17 cellular contexts compared by ENCODE assay signal in genomic region chr1:45594412-45594811, GRCh38. TPM values are rescaled to one million over a fixed set of nuclear protein-coding genes. Genes with fewer than 3 reads are reported as not detected.
DNase-seq lines count a peak whose midpoint lies in the region; ATAC-seq, FAIRE-seq and TF ChIP-seq lines count a peak whose summit lies in the region.
"Had no signal": no experiment of that assay in that cellular context is flagged by ENCODE, and none has a peak within 500 bp of the region (broad histone marks: within the 10 kb centered on the region; RNA-seq: fewer than 3 reads in every experiment).

No MANE protein-coding gene starts in this region.

- in situ Hi-C loops in GM12878 (cut with MboI): no loop called here

- TF ChIP-seq EP300 in GM12878 (IDR thresholded peaks at IDR 0.05; ENCODE audit: borderline replicate concordance in 1 of 2, control insufficient read depth in 1 of 2, low read depth in 2 of 2, low read length in 2 of 2): no peak

- H3K27ac Mint-ChIP-seq in activated CD8-positive, alpha-beta T cell treated with anti-CD3 and anti-CD28 coated beads, Interleukin-2, amount 10 ng/mL, durations not matched to agents 7 days and 5 days: peak overlapping the region; percentile 25
- no peak overlapping the region for H3K27ac Mint-ChIP-seq in activated CD8-positive, alpha-beta T cell treated with anti-CD3 and anti-CD28 coated beads for 36 hours
- peak overlapping the region; percentile 13 for H3K27ac Mint-ChIP-seq in CD8-positive, alpha-beta T cell
- peak overlapping the region; percentile 58 for H3K27ac Mint-ChIP-seq in nephron progenitor cell
- H3K27ac Mint-ChIP-seq: HFFc6 had no signal

- no peak overlapping the region for H3K4me3 ChIP-seq in CD8-positive, alpha-beta T cell (ENCODE audit: low read depth, low read length)
- H3K4me3 ChIP-seq in GM12878: no peak overlapping the region
- H3K4me3 ChIP-seq: BLaER1 had no signal

- SMC1A ChIA-PET in GM12878 (lab: Charles Lee; ENCODE audit: uncharacterized antibody, unreplicated experiment): interaction anchor here (1.7 kb wide), 1 partner anchor 11 kb away, joined by 5 read pairs; no protein-coding TSS in a partner anchor

- no peak overlapping the region for H3K4me3 Mint-ChIP-seq in activated CD8-positive, alpha-beta T cell treated with anti-CD3 and anti-CD28 coated beads, Interleukin-2, amount 10 ng/mL, durations not matched to agents 7 days and 5 days
- no peak overlapping the region for H3K4me3 Mint-ChIP-seq in activated CD8-positive, alpha-beta T cell treated with anti-CD3 and anti-CD28 coated beads for 36 hours
- H3K4me3 Mint-ChIP-seq in CD8-positive, alpha-beta T cell: no peak overlapping the region
- H3K4me3 Mint-ChIP-seq in nephron progenitor cell: no peak overlapping the region
- H3K4me3 Mint-ChIP-seq: CD4-positive, CD25-positive, alpha-beta regulatory T cell; HFFc6 had no signal

- no peak overlapping the region for H3K9ac ChIP-seq in GM12878 (ENCODE audit: control insufficient read depth, insufficient read depth, low read length)
- H3K9ac ChIP-seq: BLaER1 had no signal

- POLR2A ChIA-PET in activated CD8-positive, alpha-beta T cell treated with anti-CD3 and anti-CD28 coated beads, Interleukin-2, amount 10 ng/mL, durations not matched to agents 7 days and 5 days (lab: Charles Lee): interaction anchor here (0.6 kb wide), 1 partner anchor 90 kb away, joined by 5 read pairs; no protein-coding TSS in a partner anchor
- POLR2A ChIA-PET in activated CD8-positive, alpha-beta T cell treated with anti-CD3 and anti-CD28 coated beads for 36 hours (lab: Charles Lee): interaction anchor here (0.7 to 2.7 kb wide), 4 partner anchors 8 to 78 kb away, joined by 3 to 15 read pairs (median 4); partner anchors contain the start of gene NASP
- POLR2A ChIA-PET in CD8-positive, alpha-beta T cell (lab: Charles Lee): interaction anchor here (1.2 to 1.6 kb wide), 2 partner anchors 9 to 10 kb away, joined by 4 to 7 read pairs; partner anchors contain the start of gene NASP
- POLR2A ChIA-PET in GM12878 (lab: Charles Lee): interaction anchor here (0.9 kb wide), 1 partner anchor 10 kb away, joined by 4 read pairs; no protein-coding TSS in a partner anchor

- RAD21 ChIA-PET in GM12878 (lab: Charles Lee; ENCODE audit: unreplicated experiment): no interaction called here

- H3K9me3 Mint-ChIP-seq in activated CD8-positive, alpha-beta T cell treated with anti-CD3 and anti-CD28 coated beads, Interleukin-2, amount 10 ng/mL, durations not matched to agents 7 days and 5 days (ENCODE audit: insufficient read depth): no peaks in the 10 kb centered on the region
- H3K9me3 Mint-ChIP-seq in activated CD8-positive, alpha-beta T cell treated with anti-CD3 and anti-CD28 coated beads for 36 hours: no peaks in the 10 kb centered on the region
- H3K9me3 Mint-ChIP-seq in CD8-positive, alpha-beta T cell: no peaks in the 10 kb centered on the region
- H3K9me3 Mint-ChIP-seq in nephron progenitor cell: no peaks in the 10 kb centered on the region
- H3K9me3 Mint-ChIP-seq: CD4-positive, CD25-positive, alpha-beta regulatory T cell; HFFc6 had no signal

- TF ChIP-seq RAD21 in GM12878 (IDR thresholded peaks at IDR 0.05; ENCODE audit: insufficient read depth, low read depth, low read length): no peak

- H4K20me1 ChIP-seq in GM12878 (ENCODE audit: control insufficient read depth, insufficient read depth): no peaks in the 10 kb centered on the region

- peaks cover 10% of the 10 kb centered on the region for H3K36me3 ChIP-seq in CD8-positive, alpha-beta T cell (ENCODE audit: insufficient read depth, low read length)
- peaks cover 9 to 11% of the 10 kb centered on the region in 2 experiments; a peak in 3 of 4 replicates for H3K36me3 ChIP-seq in GM12878 (ENCODE audit: control insufficient read depth in 2 of 2, insufficient read depth in 2 of 2, low read length in 1 of 2)

- no peaks in the 10 kb centered on the region for H3K4me1 ChIP-seq in CD8-positive, alpha-beta T cell (ENCODE audit: insufficient read depth, low read length)
- H3K4me1 ChIP-seq in GM12878 (ENCODE audit: control insufficient read depth, insufficient read depth, low read length): no peaks in the 10 kb centered on the region
- H3K4me1 ChIP-seq: BLaER1 had no signal

- intact Hi-C loops in activated CD8-positive, alpha-beta T cell treated with anti-CD3 and anti-CD28 coated beads for 36 hours (cut with micrococcal nuclease): no loop called here
- intact Hi-C loops in CD8-positive, alpha-beta T cell (cut with DNase I, micrococcal nuclease): no loop called here
- intact Hi-C loops in GM12878 (cut with micrococcal nuclease; ENCODE audit: unreplicated experiment): no loop called here

- 82% methylated on average over 4 of the region's 4 CpGs for WGBS in GM12878 (ENCODE audit: insufficient coverage, insufficient replicate concordance, low lambda C conversion rate, missing lambda C conversion rate)

- H3K27ac ChIP-seq in CD8-positive, alpha-beta T cell (ENCODE audit: low read depth, low read length): no peak overlapping the region
- H3K27ac ChIP-seq in GM12878 (ENCODE audit: control insufficient read depth, insufficient read depth): no peak overlapping the region
- H3K27ac ChIP-seq: BLaER1, HL-60 had no signal

- no peak for ATAC-seq in activated CD8-positive, alpha-beta T cell treated with anti-CD3 and anti-CD28 coated beads, Interleukin-2, amount 10 ng/mL, durations not matched to agents 7 days and 5 days
- no peak for ATAC-seq in activated CD8-positive, alpha-beta T cell treated with anti-CD3 and anti-CD28 coated beads for 36 hours
- no peak for ATAC-seq in CD8-positive, alpha-beta T cell
- ATAC-seq in GM12878: peak; percentile 10; the same call in 1 of the 3 replicates

- peaks cover 51% of the 10 kb centered on the region for H3K79me2 ChIP-seq in GM12878 (ENCODE audit: control insufficient read depth, insufficient read depth, low read length)

- H3K9me3 ChIP-seq in CD8-positive, alpha-beta T cell (ENCODE audit: low read length): no peaks in the 10 kb centered on the region
- H3K9me3 ChIP-seq in GM12878 (replicated peaks; ENCODE audit: control insufficient read depth, insufficient read depth, low read length): no peaks in the 10 kb centered on the region
- H3K9me3 ChIP-seq: BLaER1 had no signal

- H3K36me3 Mint-ChIP-seq in activated CD8-positive, alpha-beta T cell treated with anti-CD3 and anti-CD28 coated beads, Interleukin-2, amount 10 ng/mL, durations not matched to agents 7 days and 5 days (ENCODE audit: low read depth): peaks cover 51% of the 10 kb centered on the region
- peaks cover 50% of the 10 kb centered on the region for H3K36me3 Mint-ChIP-seq in activated CD8-positive, alpha-beta T cell treated with anti-CD3 and anti-CD28 coated beads for 36 hours (ENCODE audit: low read depth)
- peaks cover 54% of the 10 kb centered on the region for H3K36me3 Mint-ChIP-seq in CD8-positive, alpha-beta T cell
- peaks cover 84% of the 10 kb centered on the region for H3K36me3 Mint-ChIP-seq in nephron progenitor cell (ENCODE audit: low read depth)

- no peaks in the 10 kb centered on the region for H3K27me3 ChIP-seq in CD8-positive, alpha-beta T cell (ENCODE audit: insufficient read depth, low read length)
- H3K27me3 ChIP-seq in GM12878 (replicated peaks in 1 of 2; ENCODE audit: control insufficient read depth in 2 of 2, insufficient read depth in 2 of 2, low read length in 1 of 2): no peaks in the 10 kb centered on the region
- H3K27me3 ChIP-seq: BLaER1 had no signal

- no peak for FAIRE-seq in GM12878 (lab: Jason Lieb, UNC)
- FAIRE-seq: GM19239 had no signal

- H3K4me2 ChIP-seq in GM12878 (ENCODE audit: control insufficient read depth, insufficient read depth): no peak overlapping the region
- H3K4me2 ChIP-seq: BLaER1 had no signal

- no peak for TF ChIP-seq POLR2A in GM12878 (IDR thresholded peaks at IDR 0.05; ENCODE audit: low read depth, low read length)

- CTCF ChIA-PET in activated CD8-positive, alpha-beta T cell treated with anti-CD3 and anti-CD28 coated beads, Interleukin-2, amount 10 ng/mL, durations not matched to agents 7 days and 5 days (lab: Charles Lee): no interaction called here
- CTCF ChIA-PET in activated CD8-positive, alpha-beta T cell treated with anti-CD3 and anti-CD28 coated beads for 36 hours (lab: Charles Lee): no interaction called here
- CTCF ChIA-PET in CD8-positive, alpha-beta T cell (lab: Charles Lee): interaction anchor here (0.7 kb wide), 1 partner anchor 72 kb away, joined by 3 read pairs; no protein-coding TSS in a partner anchor
- CTCF ChIA-PET in GM12878 (lab: Yijun Ruan, JAX): interaction anchor here (1.4 kb wide), 1 partner anchor 23 kb away, joined by 4 read pairs; no protein-coding TSS in a partner anchor

- H2AFZ ChIP-seq in GM12878 (ENCODE audit: control insufficient read depth, low read depth, low read length): no peak overlapping the region

- DNase-seq in activated CD8-positive, alpha-beta T cell treated with anti-CD3 and anti-CD28 coated beads, Interleukin-2, amount 10 ng/mL, durations not matched to agents 7 days and 5 days: no peak
- DNase-seq in activated CD8-positive, alpha-beta T cell treated with anti-CD3 and anti-CD28 coated beads for 36 hours: no peak
- no peak for DNase-seq in CD8-positive, alpha-beta T cell
- DNase-seq in GM12878 (ENCODE audit: low read depth, low spot score) (no peak), nephron progenitor cell (no peak), NCI-H526 treated with DMSO at 0.1 percent for 48 hours (lab: John Stamatoyannopoulos, UW) (no peak), GF-D8 (lab: John Stamatoyannopoulos, UW) (no peak)
- DNase-seq: 8988T; AML-193; CD4-positive, CD25-positive, alpha-beta regulatory T cell; DMS79; HCEC 1CT; HFFc6; IMR-90 had no signal

- TF ChIP-seq CTCF in activated CD8-positive, alpha-beta T cell treated with anti-CD3 and anti-CD28 coated beads for 36 hours (IDR thresholded peaks at IDR 0.05): no peak
- TF ChIP-seq CTCF in CD8-positive, alpha-beta T cell (IDR thresholded peaks at IDR 0.05): no peak
- TF ChIP-seq CTCF in GM12878 (IDR thresholded peaks at IDR 0.05 in 2 of 3, conservative IDR thresholded peaks at IDR 0.05 in 1 of 3; ENCODE audit: control insufficient read depth in 2 of 3, extremely low read depth in 1 of 3, insufficient read depth in 1 of 3, low read depth in 3 of 3, low read length in 3 of 3) (no peak), nephron progenitor cell (IDR thresholded peaks at IDR 0.05) (no peak)

- H3K4me1 Mint-ChIP-seq in activated CD8-positive, alpha-beta T cell treated with anti-CD3 and anti-CD28 coated beads, Interleukin-2, amount 10 ng/mL, durations not matched to agents 7 days and 5 days (ENCODE audit: low read depth): peaks cover 15% of the 10 kb centered on the region
- peaks cover 19% of the 10 kb centered on the region for H3K4me1 Mint-ChIP-seq in activated CD8-positive, alpha-beta T cell treated with anti-CD3 and anti-CD28 coated beads for 36 hours (ENCODE audit: low read depth)
- H3K4me1 Mint-ChIP-seq in CD8-positive, alpha-beta T cell (ENCODE audit: low read depth): peaks cover 29% of the 10 kb centered on the region
- peaks cover under 1% of the 10 kb centered on the region for H3K4me1 Mint-ChIP-seq in nephron progenitor cell

- BruUV-seq in GM12878 (replicated peaks; lab: Mats Ljungman, UMichigan): no TSS peak

- no peaks in the 10 kb centered on the region for H3K27me3 Mint-ChIP-seq in activated CD8-positive, alpha-beta T cell treated with anti-CD3 and anti-CD28 coated beads, Interleukin-2, amount 10 ng/mL, durations not matched to agents 7 days and 5 days (ENCODE audit: low read depth)
- H3K27me3 Mint-ChIP-seq in activated CD8-positive, alpha-beta T cell treated with anti-CD3 and anti-CD28 coated beads for 36 hours: no peaks in the 10 kb centered on the region
- no peaks in the 10 kb centered on the region for H3K27me3 Mint-ChIP-seq in CD8-positive, alpha-beta T cell (ENCODE audit: low read depth)
- no peaks in the 10 kb centered on the region for H3K27me3 Mint-ChIP-seq in nephron progenitor cell (ENCODE audit: low read depth, poor library complexity)
- H3K27me3 Mint-ChIP-seq: CD4-positive, CD25-positive, alpha-beta regulatory T cell had no signal

RNA-seq across cellular contexts. Expression of gene NASP, which starts 10.6 kb away (rescaled TPM):
- 100 to 1,000 TPM; 230 to 233 TPM for total RNA-seq in activated CD8-positive, alpha-beta T cell treated with anti-CD3 and anti-CD28 coated beads, Interleukin-2, amount 10 ng/mL, durations not matched to agents 7 days and 5 days
- 100 to 1,000 TPM; 227 to 246 TPM for total RNA-seq in activated CD8-positive, alpha-beta T cell treated with anti-CD3 and anti-CD28 coated beads for 36 hours
- total RNA-seq in CD8-positive, alpha-beta T cell: 100 to 1,000 TPM; 106 to 112 TPM
- 189 and 195 TPM in 2 replicates for total RNA-seq in GM12878 (2013; cell fraction: nucleolus; rRNA removed)
- total RNA-seq in GM12878 (2014; rRNA removed): 177 and 183 TPM in 2 replicates
- 276 and 278 TPM in 2 replicates for total RNA-seq in GM12878 (2014; rRNA removed; fragmentation: Illumina TruSeq; extraction: Trizol)
- total RNA-seq in GM12878 (2021): 180 and 184 TPM in 2 replicates
- polyA plus RNA-seq in GM12878 (2011; ENCODE audit: low read depth): 98.4 TPM
- 187 and 191 TPM in 2 replicates for polyA plus RNA-seq in GM12878 (2011; rRNA removed)
- polyA plus RNA-seq in GM12878 (2011; cell fraction: cytosol; rRNA removed): 127 and 155 TPM in 2 replicates
- 201 and 270 TPM in 2 replicates for polyA plus RNA-seq in GM12878 (2011; cell fraction: nucleus; rRNA removed)
- 117 and 125 TPM in 2 replicates for polyA plus RNA-seq in GM12878 (2012)
- 321 and 355 TPM in 2 replicates for polyA plus RNA-seq in GM12878 (2014; fragmentation: Illumina TruSeq; extraction: Trizol)
- polyA plus RNA-seq in GM12878 (2014; fragmentation: Nextera tagmentation; extraction: Ambion mirVana): 100 to 1,000 TPM; 111 to 175 TPM
- polyA plus RNA-seq in GM12878 (2014; rRNA removed): 195 and 220 TPM in 2 replicates
- 100 to 1,000 TPM; 234 to 238 TPM for polyA plus RNA-seq in GM12878 (2016; fragmentation: Nextera tagmentation; extraction: Ambion mirVana)
- polyA minus RNA-seq in GM12878 (2011; rRNA and poly(A)+ RNA removed): 143 and 157 TPM in 2 replicates
- polyA minus RNA-seq in GM12878 (2011; cell fraction: cytosol; rRNA and poly(A)+ RNA removed): 77.1 and 87.6 TPM in 2 replicates
- polyA minus RNA-seq in GM12878 (2011; cell fraction: nucleus; rRNA and poly(A)+ RNA removed): 68.7 and 103 TPM in 2 replicates

RNA-seq across cellular contexts. Expression of gene CCDC17, which starts 29.4 kb away (rescaled TPM):
- 1 to 10 TPM; 2.5 to 2.6 TPM for total RNA-seq in activated CD8-positive, alpha-beta T cell treated with anti-CD3 and anti-CD28 coated beads, Interleukin-2, amount 10 ng/mL, durations not matched to agents 7 days and 5 days
- 1 to 10 TPM; 1.7 to 1.9 TPM for total RNA-seq in activated CD8-positive, alpha-beta T cell treated with anti-CD3 and anti-CD28 coated beads for 36 hours
- 1 to 10 TPM; 3.8 to 4.5 TPM for total RNA-seq in CD8-positive, alpha-beta T cell
- 11.5 and 12.1 TPM in 2 replicates for total RNA-seq in GM12878 (2013; cell fraction: nucleolus; rRNA removed)
- total RNA-seq in GM12878 (2014; rRNA removed) (1.1 and 1.8 TPM in 2 replicates), GM12878 (2014; rRNA removed; fragmentation: Illumina TruSeq; extraction: Trizol) (0.64 and 0.76 TPM in 2 replicates), GM12878 (2021) (1.7 and 1.9 TPM in 2 replicates)
- polyA plus RNA-seq in GM12878 (2011; ENCODE audit: low read depth): 0.38 TPM
- polyA plus RNA-seq in GM12878 (2011; rRNA removed) (0.46 and 0.87 TPM in 2 replicates), GM12878 (2014; fragmentation: Illumina TruSeq; extraction: Trizol) (0.24 and 0.40 TPM in 2 replicates), GM12878 (2014; fragmentation: Nextera tagmentation; extraction: Ambion mirVana) (under 1 TPM; 0.15 to 0.32 TPM), GM12878 (2014; rRNA removed) (1.2 and 1.6 TPM in 2 replicates), GM12878 (2016; fragmentation: Nextera tagmentation; extraction: Ambion mirVana) (under 1 TPM; 0.16 to 0.62 TPM)
- 0.75 and 1.0 TPM in 2 replicates for polyA plus RNA-seq in GM12878 (2011; cell fraction: cytosol; rRNA removed)
- 7.8 and 9.1 TPM in 2 replicates for polyA plus RNA-seq in GM12878 (2011; cell fraction: nucleus; rRNA removed)
- polyA plus RNA-seq in GM12878 (2012): 0.62 and 0.67 TPM in 2 replicates
- 2.0 and 3.1 TPM in 2 replicates for polyA minus RNA-seq in GM12878 (2011; rRNA and poly(A)+ RNA removed)
- polyA minus RNA-seq in GM12878 (2011; cell fraction: cytosol; rRNA and poly(A)+ RNA removed): not detected in 2 replicates
- 2.9 and 6.4 TPM in 2 replicates for polyA minus RNA-seq in GM12878 (2011; cell fraction: nucleus; rRNA and poly(A)+ RNA removed)

RNA-seq across cellular contexts. Expression of gene AKR1A1, which starts 43.8 kb away (rescaled TPM):
- total RNA-seq in activated CD8-positive, alpha-beta T cell treated with anti-CD3 and anti-CD28 coated beads, Interleukin-2, amount 10 ng/mL, durations not matched to agents 7 days and 5 days: 100 to 1,000 TPM; 150 to 152 TPM
- total RNA-seq in activated CD8-positive, alpha-beta T cell treated with anti-CD3 and anti-CD28 coated beads for 36 hours: 100 to 1,000 TPM; 184 to 186 TPM
- 10 to 100 TPM; 27.2 to 31.9 TPM for total RNA-seq in CD8-positive, alpha-beta T cell
- total RNA-seq in GM12878 (2013; cell fraction: nucleolus; rRNA removed): 82.3 and 85.2 TPM in 2 replicates
- total RNA-seq in GM12878 (2014; rRNA removed): 208 and 209 TPM in 2 replicates
- total RNA-seq in GM12878 (2014; rRNA removed; fragmentation: Illumina TruSeq; extraction: Trizol): 187 and 189 TPM in 2 replicates
- total RNA-seq in GM12878 (2021): 259 and 260 TPM in 2 replicates
- polyA plus RNA-seq in GM12878 (2011; ENCODE audit: low read depth): 223 TPM
- polyA plus RNA-seq in GM12878 (2011; rRNA removed): 243 and 335 TPM in 2 replicates
- polyA plus RNA-seq in GM12878 (2011; cell fraction: cytosol; rRNA removed): 422 and 450 TPM in 2 replicates
- polyA plus RNA-seq in GM12878 (2011; cell fraction: nucleus; rRNA removed): 238 and 249 TPM in 2 replicates
- polyA plus RNA-seq in GM12878 (2012): 188 and 204 TPM in 2 replicates
- polyA plus RNA-seq in GM12878 (2014; fragmentation: Illumina TruSeq; extraction: Trizol): 182 and 222 TPM in 2 replicates
- 100 to 1,000 TPM; 199 to 200 TPM for polyA plus RNA-seq in GM12878 (2014; fragmentation: Nextera tagmentation; extraction: Ambion mirVana)
- 253 and 265 TPM in 2 replicates for polyA plus RNA-seq in GM12878 (2014; rRNA removed)
- polyA plus RNA-seq in GM12878 (2016; fragmentation: Nextera tagmentation; extraction: Ambion mirVana): 100 to 1,000 TPM; 309 to 334 TPM
- polyA minus RNA-seq in GM12878 (2011; rRNA and poly(A)+ RNA removed): 265 and 347 TPM in 2 replicates
- 80.9 and 94.5 TPM in 2 replicates for polyA minus RNA-seq in GM12878 (2011; cell fraction: cytosol; rRNA and poly(A)+ RNA removed)
- 56.6 and 85.1 TPM in 2 replicates for polyA minus RNA-seq in GM12878 (2011; cell fraction: nucleus; rRNA and poly(A)+ RNA removed)

Comparison
In these comparisons a context has a peak if more than half of its experiments do, and no peak if none do; other contexts are left out.
1. CTCF ChIA-PET loops: an anchor here in CD8-positive, alpha-beta T cell (0.7 kb wide) and GM12878 (1.4 kb wide); none called in activated CD8-positive, alpha-beta T cell treated with anti-CD3 and anti-CD28 coated beads, Interleukin-2, amount 10 ng/mL, durations not matched to agents 7 days and 5 days and activated CD8-positive, alpha-beta T cell treated with anti-CD3 and anti-CD28 coated beads for 36 hours.